Comparison of ENCODE assay signal across 9 cellular contexts in the genomic region with DNA sequence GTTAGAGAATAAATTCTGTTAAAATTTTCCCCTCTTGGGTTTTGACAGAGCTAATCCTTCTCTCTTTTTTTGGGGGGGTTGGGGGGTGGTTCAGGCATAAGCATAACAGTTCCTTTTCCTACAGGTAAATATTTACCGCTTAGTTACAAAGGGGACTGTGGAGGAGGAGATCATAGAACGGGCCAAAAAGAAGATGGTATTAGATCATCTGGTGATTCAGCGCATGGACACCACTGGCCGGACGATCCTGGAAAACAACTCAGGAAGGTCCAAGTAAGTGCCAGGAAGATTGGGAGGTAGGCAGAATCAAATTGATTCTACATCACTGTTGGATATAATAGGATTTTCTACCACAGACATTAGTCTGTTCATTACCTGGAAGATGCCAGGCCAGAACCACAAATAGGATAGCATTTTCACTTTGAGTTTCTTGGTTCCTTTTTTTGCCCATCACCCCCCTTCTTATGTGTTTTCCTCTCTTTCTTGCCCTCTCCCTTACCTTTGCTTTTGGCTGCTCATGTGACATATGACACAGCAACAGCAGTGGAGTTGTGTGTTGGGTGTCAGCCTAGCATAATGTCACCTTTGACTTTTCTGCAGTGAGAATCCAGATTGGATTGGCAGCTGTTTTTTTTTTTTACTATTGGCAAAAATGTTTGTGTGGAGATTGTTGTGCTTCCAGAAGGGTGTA.
DNase-seq lines count a peak whose midpoint lies in the region; ATAC-seq and TF ChIP-seq lines count a peak whose summit lies in the region.
"Had no signal": no experiment of that assay in that cellular context is flagged by ENCODE, and none has a peak within 500 bp of the region (broad histone marks: within the 10 kb centered on the region; RNA-seq: fewer than 3 reads in every experiment).

No MANE protein-coding gene starts in this region.

- no peaks in the 10 kb centered on the region for H3K27me3 Mint-ChIP-seq in nephron progenitor cell (ENCODE audit: low read depth, poor library complexity)

- no peak for TF ChIP-seq RAD21 in IMR-90 (IDR thresholded peaks at IDR 0.05; ENCODE audit: low read length)

- H2AK5ac ChIP-seq in IMR-90 (ENCODE audit: low read depth, low read length) = no peak overlapping the region

- no CpG with 5 or more reads among the region's 5 CpGs for WGBS in IMR-90 (ENCODE audit: extremely low coverage in 2 of 2, insufficient read length in 1 of 2), 2 experiments

- intact Hi-C loops in IMR-90 (cut with micrococcal nuclease) = no loop called here

- dilution Hi-C loops in IMR-90 (cut with HindIII; ENCODE audit: low sequenced_read_pairs, unreplicated experiment) = no loop called here

- H2AFZ ChIP-seq in IMR-90 (replicated peaks; ENCODE audit: low read length, poor library complexity) = no peak overlapping the region

- H2BK15ac ChIP-seq in IMR-90 (ENCODE audit: low read depth, low read length) = no peak overlapping the region

- no peak overlapping the region for H3K56ac ChIP-seq in IMR-90 (ENCODE audit: extremely low read depth, insufficient read depth, low read length)

- POLR2A ChIA-PET in IMR-90 (lab: Charles Lee; ENCODE audit: unreplicated experiment) = interaction anchor here (0.6 kb wide), 1 partner anchor 9 kb away, joined by 8 read pairs; no protein-coding TSS in a partner anchor

- CTCF ChIA-PET in IMR-90 (lab: Yijun Ruan, JAX) = interaction anchor here (1.0 kb wide), 1 partner anchor 170 kb away, joined by 3 read pairs; no protein-coding TSS in a partner anchor

- TF ChIP-seq CTCF in IMR-90 (conservative IDR thresholded peaks at IDR 0.05; ENCODE audit: low read depth, low read length) = no peak
- no peak for TF ChIP-seq CTCF in nephron progenitor cell (IDR thresholded peaks at IDR 0.05)

- no peaks in the 10 kb centered on the region for H3K4me1 Mint-ChIP-seq in nephron progenitor cell

- H3K4me2 ChIP-seq in IMR-90 (ENCODE audit: low read depth, low read length) = no peak overlapping the region

- no peak overlapping the region for H2AK9ac ChIP-seq in IMR-90 (replicated peaks; ENCODE audit: low read depth, low read length, poor library complexity)

- no TSS peak for BruUV-seq in IMR-90 (replicated peaks; lab: Mats Ljungman, UMichigan)

- H2BK20ac ChIP-seq in IMR-90 (ENCODE audit: low read depth, low read length) = no peak overlapping the region

- H3K4me1 ChIP-seq in IMR-90 (ENCODE audit: control insufficient read depth, insufficient read depth, low read length) = no peaks in the 10 kb centered on the region; the same call in 1 of the 2 replicates

- H3K27me3 ChIP-seq in IMR-90 (ENCODE audit: control insufficient read depth, insufficient read depth, low read length) = no peaks in the 10 kb centered on the region

- H3K9ac ChIP-seq in IMR-90 (ENCODE audit: low read depth, low read length) = no peak overlapping the region

- H4K91ac ChIP-seq in IMR-90 (ENCODE audit: insufficient read depth, low read depth, low read length) = no peak overlapping the region

- no peak overlapping the region for H2BK120ac ChIP-seq in IMR-90 (ENCODE audit: low read depth, low read length)

- peaks cover 22% of the 10 kb centered on the region for H3K36me3 Mint-ChIP-seq in nephron progenitor cell (ENCODE audit: low read depth)

- H3K4ac ChIP-seq in IMR-90 (ENCODE audit: low read depth, low read length) = no peak overlapping the region

- H3K36me3 ChIP-seq in IMR-90 (ENCODE audit: control insufficient read depth, insufficient read depth, low read length) = peaks cover 65% of the 10 kb centered on the region

- ATAC-seq in GM18868 (IDR thresholded peaks at IDR 0.05; ENCODE audit: unreplicated experiment) (peak; percentile 85), IMR-90 (ENCODE audit: low read depth) (no peak), GM19452 (IDR thresholded peaks at IDR 0.05; ENCODE audit: unreplicated experiment) (no peak)
- ATAC-seq: right cardiac atrium had no signal

- H4K8ac ChIP-seq in IMR-90 (ENCODE audit: low read depth in 2 of 2, low read length in 2 of 2) = no peak overlapping the region

- H3K4me3 Mint-ChIP-seq in nephron progenitor cell = no peak overlapping the region

- no peaks in the 10 kb centered on the region for H3K9me3 ChIP-seq in IMR-90 (ENCODE audit: control insufficient read depth, insufficient read depth, low read length)

- no peak overlapping the region for H3K18ac ChIP-seq in IMR-90 (ENCODE audit: low read depth, low read length)

- peak overlapping the region; percentile 68 for H3K27ac Mint-ChIP-seq in nephron progenitor cell

- no peak overlapping the region for H3K23ac ChIP-seq in IMR-90 (ENCODE audit: low read depth, low read length)

- no peak overlapping the region for H3K4me3 ChIP-seq in IMR-90 (ENCODE audit: insufficient read depth, low read depth, low read length)

- in situ Hi-C loops in IMR-90 (cut with MboI; ENCODE audit: low sequenced_read_pairs) = loop anchor here (25.0 kb wide), 1 partner anchor 1992 kb away; a partner anchor contains a TSS

- H3K9me1 ChIP-seq in IMR-90 (ENCODE audit: insufficient read depth, low read length) = peaks cover 2% of the 10 kb centered on the region; the same call in 1 of the 2 replicates

- H3K9me3 Mint-ChIP-seq in nephron progenitor cell = no peaks in the 10 kb centered on the region

- peak; percentile 24 for DNase-seq in IMR-90
- no peak for DNase-seq in caudate nucleus (lab: John Stamatoyannopoulos, UW)
- DNase-seq in nephron progenitor cell = no peak
- DNase-seq in midbrain (lab: John Stamatoyannopoulos, UW) = no peak
- DNase-seq in COR-L47 (lab: John Stamatoyannopoulos, UW) = no peak
- DNase-seq in NCI-H1694 treated with DMSO at 0.1 percent for 48 hours (lab: John Stamatoyannopoulos, UW) = no peak
- DNase-seq: right cardiac atrium had no signal

- peaks cover 36 to 55% of the 10 kb centered on the region in 2 experiments for H3K79me1 ChIP-seq in IMR-90 (ENCODE audit: low read depth in 1 of 2, low read length in 2 of 2)

- TF ChIP-seq POLR2A in IMR-90 (IDR thresholded peaks at IDR 0.05; ENCODE audit: low read depth, low read length) = no peak

- no peak overlapping the region for H3K14ac ChIP-seq in IMR-90 (replicated peaks; ENCODE audit: low read depth, low read length)

- H3K27ac ChIP-seq in IMR-90 (ENCODE audit: insufficient read depth, low read length) (no peak overlapping the region), caudate nucleus (ENCODE audit: low read depth, low read length) (peak overlapping the region; percentile 7)

- peaks cover 3% of the 10 kb centered on the region; the same call in 1 of the 2 replicates for H4K20me1 ChIP-seq in IMR-90 (ENCODE audit: insufficient read depth, low read length)

- no peak overlapping the region for H4K5ac ChIP-seq in IMR-90 (ENCODE audit: low read depth, low read length)

- no peak overlapping the region for H2BK5ac ChIP-seq in IMR-90 (ENCODE audit: low read depth, low read length, poor library complexity, severe bottlenecking)

TF ChIP-seq in IMR-90, 13 proteins besides CTCF, POLR2A, EP300 and RAD21:
- TF ChIP-seq, protein P1, sequence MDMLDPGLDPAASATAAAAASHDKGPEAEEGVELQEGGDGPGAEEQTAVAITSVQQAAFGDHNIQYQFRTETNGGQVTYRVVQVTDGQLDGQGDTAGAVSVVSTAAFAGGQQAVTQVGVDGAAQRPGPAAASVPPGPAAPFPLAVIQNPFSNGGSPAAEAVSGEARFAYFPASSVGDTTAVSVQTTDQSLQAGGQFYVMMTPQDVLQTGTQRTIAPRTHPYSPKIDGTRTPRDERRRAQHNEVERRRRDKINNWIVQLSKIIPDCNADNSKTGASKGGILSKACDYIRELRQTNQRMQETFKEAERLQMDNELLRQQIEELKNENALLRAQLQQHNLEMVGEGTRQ (IDR thresholded peaks at IDR 0.05; ENCODE audit: low read depth, low read length) = no peak
- TF ChIP-seq RFX5 (IDR thresholded peaks at IDR 0.05; ENCODE audit: low read depth, low read length) (no peak), MXI1 (IDR thresholded peaks at IDR 0.05; ENCODE audit: borderline replicate concordance, low read depth, low read length) (no peak), SMC3 (IDR thresholded peaks at IDR 0.05; ENCODE audit: low read depth, low read length) (no peak), RCOR1 (IDR thresholded peaks at IDR 0.05; ENCODE audit: insufficient replicate concordance, low read length) (no peak), FOS (IDR thresholded peaks at IDR 0.05; ENCODE audit: low read depth, low read length) (no peak), CHD1 (IDR thresholded peaks at IDR 0.05; ENCODE audit: low read depth, low read length) (no peak), NFE2L2 (IDR thresholded peaks at IDR 0.05; ENCODE audit: low read depth, low read length) (no peak), CEBPB (IDR thresholded peaks at IDR 0.05; ENCODE audit: low read depth, low read length) (no peak), BHLHE40 (IDR thresholded peaks at IDR 0.05; ENCODE audit: low read depth, low read length) (no peak), MAFK (IDR thresholded peaks at IDR 0.05; ENCODE audit: low read depth, low read length) (no peak), MAZ (IDR thresholded peaks at IDR 0.05; ENCODE audit: borderline replicate concordance, low read depth, low read length) (no peak)
- TF ChIP-seq, protein P2, sequence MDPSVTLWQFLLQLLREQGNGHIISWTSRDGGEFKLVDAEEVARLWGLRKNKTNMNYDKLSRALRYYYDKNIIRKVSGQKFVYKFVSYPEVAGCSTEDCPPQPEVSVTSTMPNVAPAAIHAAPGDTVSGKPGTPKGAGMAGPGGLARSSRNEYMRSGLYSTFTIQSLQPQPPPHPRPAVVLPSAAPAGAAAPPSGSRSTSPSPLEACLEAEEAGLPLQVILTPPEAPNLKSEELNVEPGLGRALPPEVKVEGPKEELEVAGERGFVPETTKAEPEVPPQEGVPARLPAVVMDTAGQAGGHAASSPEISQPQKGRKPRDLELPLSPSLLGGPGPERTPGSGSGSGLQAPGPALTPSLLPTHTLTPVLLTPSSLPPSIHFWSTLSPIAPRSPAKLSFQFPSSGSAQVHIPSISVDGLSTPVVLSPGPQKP (IDR thresholded peaks at IDR 0.05; ENCODE audit: borderline replicate concordance, low read depth, low read length) = no peak
